Comparison of ENCODE assay signal across 1 cellular context in the genomic region with DNA sequence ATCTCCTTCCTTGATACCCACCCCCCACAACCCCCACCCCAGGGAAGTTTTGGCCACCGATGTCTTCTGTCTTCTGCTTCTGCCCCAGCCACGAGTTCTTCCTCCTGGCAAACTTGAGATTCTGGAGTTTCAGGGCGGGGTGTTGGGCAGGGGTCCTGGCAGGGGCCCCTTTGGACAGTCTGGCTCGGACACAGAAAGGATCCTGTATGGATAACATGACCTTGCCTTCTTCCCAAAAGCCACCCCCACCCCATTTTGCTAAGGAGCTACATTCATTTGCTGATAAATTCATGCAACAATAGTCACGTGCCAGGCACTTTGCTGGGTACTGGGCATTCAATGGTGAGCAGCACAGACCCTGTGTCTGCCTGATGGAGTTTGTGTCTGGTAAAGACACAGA.
TF ChIP-seq lines count a peak whose summit lies in the region.

No MANE protein-coding gene starts in this region.

TF ChIP-seq in HepG2, 621 proteins besides CTCF, POLR2A, EP300 and RAD21:
- TF ChIP-seq BHLHE40 (IDR thresholded peaks at IDR 0.05; ENCODE audit: low read length), result 0 out of 2 replicates have a peak, but pooled peaks have one; percentile 17
- TF ChIP-seq, protein P1, sequence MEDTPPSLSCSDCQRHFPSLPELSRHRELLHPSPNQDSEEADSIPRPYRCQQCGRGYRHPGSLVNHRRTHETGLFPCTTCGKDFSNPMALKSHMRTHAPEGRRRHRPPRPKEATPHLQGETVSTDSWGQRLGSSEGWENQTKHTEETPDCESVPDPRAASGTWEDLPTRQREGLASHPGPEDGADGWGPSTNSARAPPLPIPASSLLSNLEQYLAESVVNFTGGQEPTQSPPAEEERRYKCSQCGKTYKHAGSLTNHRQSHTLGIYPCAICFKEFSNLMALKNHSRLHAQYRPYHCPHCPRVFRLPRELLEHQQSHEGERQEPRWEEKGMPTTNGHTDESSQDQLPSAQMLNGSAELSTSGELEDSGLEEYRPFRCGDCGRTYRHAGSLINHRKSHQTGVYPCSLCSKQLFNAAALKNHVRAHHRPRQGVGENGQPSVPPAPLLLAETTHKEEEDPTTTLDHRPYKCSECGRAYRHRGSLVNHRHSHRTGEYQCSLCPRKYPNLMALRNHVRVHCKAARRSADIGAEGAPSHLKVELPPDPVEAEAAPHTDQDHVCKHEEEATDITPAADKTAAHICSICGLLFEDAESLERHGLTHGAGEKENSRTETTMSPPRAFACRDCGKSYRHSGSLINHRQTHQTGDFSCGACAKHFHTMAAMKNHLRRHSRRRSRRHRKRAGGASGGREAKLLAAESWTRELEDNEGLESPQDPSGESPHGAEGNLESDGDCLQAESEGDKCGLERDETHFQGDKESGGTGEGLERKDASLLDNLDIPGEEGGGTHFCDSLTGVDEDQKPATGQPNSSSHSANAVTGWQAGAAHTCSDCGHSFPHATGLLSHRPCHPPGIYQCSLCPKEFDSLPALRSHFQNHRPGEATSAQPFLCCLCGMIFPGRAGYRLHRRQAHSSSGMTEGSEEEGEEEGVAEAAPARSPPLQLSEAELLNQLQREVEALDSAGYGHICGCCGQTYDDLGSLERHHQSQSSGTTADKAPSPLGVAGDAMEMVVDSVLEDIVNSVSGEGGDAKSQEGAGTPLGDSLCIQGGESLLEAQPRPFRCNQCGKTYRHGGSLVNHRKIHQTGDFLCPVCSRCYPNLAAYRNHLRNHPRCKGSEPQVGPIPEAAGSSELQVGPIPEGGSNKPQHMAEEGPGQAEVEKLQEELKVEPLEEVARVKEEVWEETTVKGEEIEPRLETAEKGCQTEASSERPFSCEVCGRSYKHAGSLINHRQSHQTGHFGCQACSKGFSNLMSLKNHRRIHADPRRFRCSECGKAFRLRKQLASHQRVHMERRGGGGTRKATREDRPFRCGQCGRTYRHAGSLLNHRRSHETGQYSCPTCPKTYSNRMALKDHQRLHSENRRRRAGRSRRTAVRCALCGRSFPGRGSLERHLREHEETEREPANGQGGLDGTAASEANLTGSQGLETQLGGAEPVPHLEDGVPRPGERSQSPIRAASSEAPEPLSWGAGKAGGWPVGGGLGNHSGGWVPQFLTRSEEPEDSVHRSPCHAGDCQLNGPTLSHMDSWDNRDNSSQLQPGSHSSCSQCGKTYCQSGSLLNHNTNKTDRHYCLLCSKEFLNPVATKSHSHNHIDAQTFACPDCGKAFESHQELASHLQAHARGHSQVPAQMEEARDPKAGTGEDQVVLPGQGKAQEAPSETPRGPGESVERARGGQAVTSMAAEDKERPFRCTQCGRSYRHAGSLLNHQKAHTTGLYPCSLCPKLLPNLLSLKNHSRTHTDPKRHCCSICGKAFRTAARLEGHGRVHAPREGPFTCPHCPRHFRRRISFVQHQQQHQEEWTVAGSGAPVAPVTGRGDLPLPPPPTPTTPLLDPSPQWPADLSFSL (CRISPR knock-in tag; IDR thresholded peaks at IDR 0.05), result no peak
TF ChIP-seq in HepG2: peak in this region for 1.
